ENCODE assay signal across 26 cellular contexts in the genomic region with DNA sequence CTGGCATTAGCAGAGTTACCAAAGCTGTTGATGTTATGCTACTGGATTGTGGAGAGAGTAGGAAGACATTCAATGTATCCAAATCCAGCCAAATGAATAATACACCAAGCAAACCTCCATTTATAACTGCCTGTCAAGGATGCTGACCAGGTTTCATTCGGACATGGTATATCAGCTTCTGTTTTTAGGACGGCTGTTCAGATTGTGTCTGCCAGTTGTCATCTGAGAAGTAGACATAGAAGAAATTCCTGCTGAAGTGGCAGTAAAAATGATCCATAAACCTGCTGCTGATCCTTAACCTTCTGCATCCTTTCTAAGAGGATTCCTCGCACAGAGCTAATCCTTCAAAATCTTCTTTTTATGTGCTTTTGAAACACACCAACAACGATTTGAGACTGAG.
"Had no signal": no experiment of that assay in that cellular context is flagged by ENCODE, and none has a peak within 500 bp of the region (broad histone marks: within the 10 kb centered on the region; RNA-seq: fewer than 3 reads in every experiment).

No MANE protein-coding gene starts in this region.

- H3K9me3 Mint-ChIP-seq: nephron; neural crest cell; stimulated activated memory B cell treated with anti-CD40 and anti-IgM and Interleukin-4, amounts not matched to agents 10 μg/mL and 1 μg/mL and 100 μg/mL, for 72 hours; stimulated activated naive CD8-positive, alpha-beta T cell treated with anti-CD3 and anti-CD28 coated beads, Interleukin-15, amount 100 ng/mL, for 72 hours had no signal

- H3K36me3 Mint-ChIP-seq: naive thymus-derived CD4-positive, alpha-beta T cell; natural killer cell; stimulated activated memory B cell treated with anti-CD40 and anti-IgM and Interleukin-4, amounts not matched to agents 10 μg/mL and 1 μg/mL and 100 μg/mL, for 72 hours had no signal

- H3K4me1 Mint-ChIP-seq: naive thymus-derived CD4-positive, alpha-beta T cell; natural killer cell; neural crest cell; stimulated activated memory B cell treated with anti-CD40 and anti-IgM and Interleukin-4, amounts not matched to agents 10 μg/mL and 1 μg/mL and 100 μg/mL, for 72 hours; stimulated activated naive CD8-positive, alpha-beta T cell treated with anti-CD3 and anti-CD28 coated beads, Interleukin-15, amount 100 ng/mL, for 72 hours had no signal

- FAIRE-seq: pancreas, urothelium cell line had no signal

- H3K27ac Mint-ChIP-seq: naive thymus-derived CD4-positive, alpha-beta T cell; natural killer cell; stimulated activated memory B cell treated with anti-CD40 and anti-IgM and Interleukin-4, amounts not matched to agents 10 μg/mL and 1 μg/mL and 100 μg/mL, for 72 hours; stimulated activated naive CD8-positive, alpha-beta T cell treated with anti-CD3 and anti-CD28 coated beads, Interleukin-15, amount 100 ng/mL, for 72 hours had no signal

- ATAC-seq: naive thymus-derived CD4-positive, alpha-beta T cell; natural killer cell; pancreas; right cardiac atrium; right lobe of liver; stimulated activated memory B cell treated with anti-CD40 and anti-IgM and Interleukin-4, amounts not matched to agents 10 μg/mL and 1 μg/mL and 100 μg/mL, for 72 hours; stimulated activated naive CD8-positive, alpha-beta T cell treated with anti-CD3 and anti-CD28 coated beads, Interleukin-15, amount 100 ng/mL, for 72 hours; stimulated activated naive CD8-positive, alpha-beta T cell treated with anti-CD3 and anti-CD28 coated beads, Interleukin-15, Interleukin-2, amounts not matched to agents 100 U/mL and 50 U/mL, for 24 hours had no signal

- H3K4me3 Mint-ChIP-seq: naive thymus-derived CD4-positive, alpha-beta T cell; natural killer cell; nephron; neural crest cell; stimulated activated memory B cell treated with anti-CD40 and anti-IgM and Interleukin-4, amounts not matched to agents 10 μg/mL and 1 μg/mL and 100 μg/mL, for 72 hours; stimulated activated naive CD8-positive, alpha-beta T cell treated with anti-CD3 and anti-CD28 coated beads, Interleukin-15, amount 100 ng/mL, for 72 hours had no signal

- DNase-seq: naive thymus-derived CD4-positive, alpha-beta T cell; natural killer cell; nucleus accumbens; pancreas; retina; right cardiac atrium; right lobe of liver; sigmoid colon; spleen; stimulated activated CD4-positive, alpha-beta T cell treated with anti-CD3 and anti-CD28 coated beads, Interleukin-12 subunit alpha, Interleukin-12 subunit beta, amount 100 ng/mL, for 4 hours; stimulated activated CD4-positive, alpha-beta T cell treated with anti-CD3 and anti-CD28 coated beads, Interleukin-1b, Interleukin-23, amount 100 ng/mL, for 48 hours; stimulated activated CD4-positive, alpha-beta T cell treated with anti-CD3 and anti-CD28 coated beads, Interleukin-4, amount 100 ng/mL, for 1 hour; stimulated activated CD4-positive, alpha-beta T cell treated with anti-CD3 and anti-CD28 coated beads, Interleukin-4, amount 100 ng/mL, for 4 hours; stimulated activated CD8-positive, alpha-beta memory T cell treated with anti-CD3 and anti-CD28 coated beads, Interleukin-4, amount 100 ng/mL, for 48 hours; stimulated activated naive CD4-positive, alpha-beta T cell; stimulated activated naive CD8-positive, alpha-beta T cell treated with anti-CD3 and anti-CD28 coated beads, Interleukin-15, amount 100 ng/mL, for 72 hours; stimulated activated naive CD8-positive, alpha-beta T cell treated with anti-CD3 and anti-CD28 coated beads, Interleukin-15, Interleukin-2, amounts not matched to agents 100 U/mL and 50 U/mL, for 24 hours; substantia nigra; testis; tibial artery; trophoblast cell; upper lobe of left lung had no signal

- H3K27me3 Mint-ChIP-seq: stimulated activated memory B cell treated with anti-CD40 and anti-IgM and Interleukin-4, amounts not matched to agents 10 μg/mL and 1 μg/mL and 100 μg/mL, for 72 hours had no signal
